In genomic region chr9:133242241-133242640, GRCh38 we compare ENCODE assay signal across 30 cellular contexts. TPM values are rescaled to one million over a fixed set of nuclear protein-coding genes. Genes with fewer than 3 reads are reported as not detected.
"Had no signal": no experiment of that assay in that cellular context is flagged by ENCODE, and none has a peak within 500 bp of the region (broad histone marks: within the 10 kb centered on the region; RNA-seq: fewer than 3 reads in every experiment).

No MANE protein-coding gene starts in this region.

- H3K27me3 ChIP-seq: colonic mucosa had no signal

- H3K36me3 ChIP-seq: colonic mucosa, esophagus squamous epithelium, gastrocnemius medialis, heart right ventricle, left lung, lower lobe of right lung had no signal

- H3K9me3 ChIP-seq: colonic mucosa, esophagus squamous epithelium, gastrocnemius medialis, heart right ventricle, left lung, lower lobe of right lung, mucosa of descending colon had no signal

- ATAC-seq: effector memory CD8-positive, alpha-beta T cell; esophagus mucosa; gastrocnemius medialis; heart right ventricle; left cardiac atrium; left lung; left ventricle myocardium superior; lower lobe of right lung; mucosa of descending colon had no signal

- DNase-seq: colonic mucosa; cortex of kidney; effector CD8-positive, alpha-beta T cell; effector memory CD8-positive, alpha-beta T cell; endodermal cell; erythroblast; esophagus squamous epithelium; foreskin fibroblast; foreskin melanocyte; gastrocnemius medialis; glutamatergic neuron; heart right ventricle; hippocampal formation; left cardiac atrium; left lung; left ventricle myocardium superior; lower lobe of right lung; mesenchymal stem cell; mucosa of descending colon; naive B cell had no signal

- H3K27ac ChIP-seq: colonic mucosa, epithelial cell of prostate, esophagus squamous epithelium, gastrocnemius medialis, heart right ventricle, left lung, lower lobe of right lung had no signal

- H3K4me3 ChIP-seq: colonic mucosa, esophagus squamous epithelium, gastrocnemius medialis, heart right ventricle, left lung, lower lobe of right lung, mucosa of descending colon had no signal

RNA-seq across cellular contexts. Expression of gene ABO, which starts 32.8 kb away (rescaled TPM):
- total RNA-seq: myocyte had no signal
- polyA plus RNA-seq: keratinocyte had no signal

RNA-seq across cellular contexts. Expression of gene OBP2B, which starts 33.2 kb away (rescaled TPM):
- total RNA-seq: colonic mucosa, dermis microvascular lymphatic vessel endothelial cell, endodermal cell, esophagus mucosa, esophagus squamous epithelium, gastrocnemius medialis, glomerular endothelial cell, kidney epithelial cell, left cardiac atrium, left lung, left ventricle myocardium superior, lower lobe of right lung, lung microvascular endothelial cell, mesenteric fat pad, mesothelial cell of epicardium, mucosa of descending colon, myocyte had no signal
- polyA plus RNA-seq: heart right ventricle, keratinocyte had no signal
